ENCODE assay signal across 23 cellular contexts in the genomic region with DNA sequence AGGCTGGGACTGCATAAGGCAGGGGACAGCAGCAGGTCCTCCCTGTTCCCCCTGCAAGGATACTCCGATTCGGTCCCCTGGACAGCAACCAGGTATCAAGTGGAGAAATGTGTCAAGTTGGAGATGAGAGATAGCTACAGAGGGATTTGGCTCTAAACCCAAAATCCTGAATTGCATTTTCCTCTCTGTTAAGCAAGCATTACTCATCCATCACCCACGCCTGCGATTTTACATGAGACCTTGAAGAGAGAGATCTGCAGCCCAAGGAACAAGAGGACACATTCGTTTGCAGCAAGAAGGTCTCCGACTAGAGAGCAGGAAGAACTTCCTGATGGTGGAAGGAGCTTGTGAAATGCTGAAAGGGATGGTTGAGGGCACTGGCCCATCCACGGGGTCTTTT. TPM values are rescaled to one million over a fixed set of nuclear protein-coding genes. Genes with fewer than 3 reads are reported as not detected.
A peak's percentile ranks its signal among the peaks of the same experiment; 100 is the strongest.
DNase-seq lines count a peak whose midpoint lies in the region; ATAC-seq and TF ChIP-seq lines count a peak whose summit lies in the region.
"Had no signal": no experiment of that assay in that cellular context is flagged by ENCODE, and none has a peak within 500 bp of the region (broad histone marks: within the 10 kb centered on the region; RNA-seq: fewer than 3 reads in every experiment).

No MANE protein-coding gene starts in this region.

- peaks cover 99% of the 10 kb centered on the region for H3K27me3 Mint-ChIP-seq in MCF 10A (ENCODE audit: insufficient read depth, unreplicated experiment)

- no peak overlapping the region for H3K9ac ChIP-seq in mammary epithelial cell (ENCODE audit: insufficient read depth, low read length)

- DNase-seq in MCF 10A (ENCODE audit: unreplicated experiment) (peak; percentile 62), mammary epithelial cell (no peak), fibroblast of mammary gland (ENCODE audit: low read depth) (peak; percentile 51), iris pigment epithelial cell (ENCODE audit: low read depth) (peak; percentile 3), superior temporal gyrus (ENCODE audit: extremely low spot score) (peak; percentile 73), globus pallidus (ENCODE audit: low spot score) (no peak), mucosa of gallbladder (ENCODE audit: low spot score) (no peak)
- DNase-seq: 8988T; CD8-positive, alpha-beta T cell; GDM1; GOT3; HCEC 1CT; Karpas-422; NCI-H1417 treated with DMSO at 0.1 percent for 48 hours; NCI-H187; NCI-H446; NCI-H526 had no signal

- BruUV-seq in MCF 10A (replicated peaks; lab: Mats Ljungman, UMichigan) (no TSS peak), mammary epithelial cell (replicated peaks; lab: Mats Ljungman, UMichigan) (no TSS peak)

- H3K9me3 ChIP-seq in mammary epithelial cell (replicated peaks; ENCODE audit: insufficient read depth, low read length), result no peaks in the 10 kb centered on the region

- intact Hi-C loops in MCF 10A (cut with micrococcal nuclease) (no loop called here), mammary epithelial cell (cut with micrococcal nuclease) (no loop called here)

- in situ Hi-C loops in mammary epithelial cell (cut with MboI; ENCODE audit: low sequenced_read_pairs in 2 of 2), result no loop called here

- H3K4me1 Mint-ChIP-seq in MCF 10A (ENCODE audit: insufficient read depth, unreplicated experiment), result no peaks in the 10 kb centered on the region
- H3K4me1 Mint-ChIP-seq: IgD-negative memory B cell had no signal

- CTCF ChIA-PET in MCF 10A (lab: Yijun Ruan, JAX), result interaction anchor here (0.5 to 1.2 kb wide), 5 partner anchors 9 to 389 kb away, joined by 3 to 4 read pairs (median 3); no protein-coding TSS in a partner anchor
- CTCF ChIA-PET in mammary epithelial cell (lab: Charles Lee; ENCODE audit: low non-redundant PET), result interaction anchor here (0.6 to 0.7 kb wide), 2 partner anchors 31 to 602 kb away, joined by 4 read pairs; no protein-coding TSS in a partner anchor

- H3K27ac Mint-ChIP-seq in MCF 10A (ENCODE audit: low read depth, unreplicated experiment), result no peak overlapping the region
- H3K27ac Mint-ChIP-seq: CD8-positive, alpha-beta T cell; IgD-negative memory B cell had no signal

- WGBS in mammary epithelial cell (ENCODE audit: low coverage, missing lambda C conversion rate), result 25% methylated on average over 7 of the region's 7 CpGs

- H3K27ac ChIP-seq in mammary epithelial cell (ENCODE audit: insufficient read depth, low read depth, low read length), result no peak overlapping the region

- no peaks in the 10 kb centered on the region for H3K79me2 ChIP-seq in mammary epithelial cell (ENCODE audit: insufficient read depth, low read length)

- H3K4me3 ChIP-seq in mammary epithelial cell (replicated peaks in 1 of 3; ENCODE audit: insufficient read depth in 1 of 3, low read depth in 2 of 3, low read length in 3 of 3) (no peak overlapping the region), fibroblast of mammary gland (ENCODE audit: control insufficient read depth, low read depth, low read length) (no peak overlapping the region)

- no peaks in the 10 kb centered on the region for H3K36me3 ChIP-seq in mammary epithelial cell (ENCODE audit: insufficient read depth, low read length)

- H2AFZ ChIP-seq in mammary epithelial cell (ENCODE audit: low read depth, low read length), result no peak overlapping the region

- dilution Hi-C loops in mammary epithelial cell (cut with HindIII; ENCODE audit: low sequenced_read_pairs), result no loop called here

- H3K36me3 Mint-ChIP-seq in MCF 10A (ENCODE audit: insufficient read depth, unreplicated experiment), result peaks cover 6% of the 10 kb centered on the region
- H3K36me3 Mint-ChIP-seq: CD8-positive, alpha-beta T cell; IgD-negative memory B cell had no signal

- no peaks in the 10 kb centered on the region for H3K27me3 ChIP-seq in mammary epithelial cell (ENCODE audit: insufficient read depth, low read length)

- H3K4me2 ChIP-seq in mammary epithelial cell (ENCODE audit: insufficient read depth, low read depth, low read length), result no peak overlapping the region

- H4K20me1 ChIP-seq in mammary epithelial cell (ENCODE audit: insufficient read depth, low read length), result no peaks in the 10 kb centered on the region

- H3K4me3 Mint-ChIP-seq in MCF 10A (ENCODE audit: unreplicated experiment), result no peak overlapping the region
- H3K4me3 Mint-ChIP-seq: CD8-positive, alpha-beta T cell; IgD-negative memory B cell had no signal

- H3K9me3 Mint-ChIP-seq in MCF 10A (ENCODE audit: unreplicated experiment), result no peaks in the 10 kb centered on the region
- H3K9me3 Mint-ChIP-seq: CD8-positive, alpha-beta T cell had no signal

- POLR2A ChIA-PET in MCF 10A (lab: Yijun Ruan, JAX), result interaction anchor here (1.3 kb wide), 1 partner anchor 28 kb away, joined by 3 read pairs; no protein-coding TSS in a partner anchor

- TF ChIP-seq CTCF in MCF 10A (IDR thresholded peaks at IDR 0.05; ENCODE audit: unreplicated experiment), result no peak
- TF ChIP-seq CTCF in mammary epithelial cell (conservative IDR thresholded peaks at IDR 0.05 in 1 of 2, IDR thresholded peaks at IDR 0.05 in 1 of 2; ENCODE audit: extremely low read depth in 1 of 2, insufficient read depth in 1 of 2, low read depth in 1 of 2, low read length in 2 of 2), result no peak
- TF ChIP-seq CTCF in fibroblast of mammary gland (conservative IDR thresholded peaks at IDR 0.05; ENCODE audit: control insufficient read depth, insufficient read depth, low read depth, low read length), result no peak

- no peak for ATAC-seq in HG02642 (IDR thresholded peaks at IDR 0.05; ENCODE audit: poor library complexity, unreplicated experiment)
- ATAC-seq: CD8-positive, alpha-beta T cell; Right ventricle myocardium inferior had no signal

- H3K4me1 ChIP-seq in mammary epithelial cell (ENCODE audit: insufficient read depth, low read length), result no peaks in the 10 kb centered on the region

RNA-seq across cellular contexts. Expression of a gene that starts 21.9 kb away (rescaled TPM):
- not detected in 2 replicates for total RNA-seq in MCF 10A (2022)
- total RNA-seq in mammary epithelial cell, result under 1 TPM in 1 of 2 donors, not detected in 1; 0.07 TPM
- 0.01 TPM for polyA plus RNA-seq in mammary epithelial cell
- 0.47 TPM for polyA minus RNA-seq in mammary epithelial cell
- total RNA-seq in mucosa of gallbladder, result 0.72 TPM
- total RNA-seq: CD8-positive, alpha-beta T cell; Daoy; M059J; OCI-LY7; Right ventricle myocardium inferior had no signal
- polyA plus RNA-seq: IgD-negative memory B cell had no signal

Comparison
In these comparisons a context has a peak if more than half of its experiments do, and no peak if none do; other contexts are left out.
1. DNase-seq: peak in MCF 10A (single experiment), fibroblast of mammary gland (single experiment), iris pigment epithelial cell (single experiment) and superior temporal gyrus (single experiment); none in mammary epithelial cell (single experiment), globus pallidus (single experiment) and mucosa of gallbladder (single experiment).